In the genomic region with DNA sequence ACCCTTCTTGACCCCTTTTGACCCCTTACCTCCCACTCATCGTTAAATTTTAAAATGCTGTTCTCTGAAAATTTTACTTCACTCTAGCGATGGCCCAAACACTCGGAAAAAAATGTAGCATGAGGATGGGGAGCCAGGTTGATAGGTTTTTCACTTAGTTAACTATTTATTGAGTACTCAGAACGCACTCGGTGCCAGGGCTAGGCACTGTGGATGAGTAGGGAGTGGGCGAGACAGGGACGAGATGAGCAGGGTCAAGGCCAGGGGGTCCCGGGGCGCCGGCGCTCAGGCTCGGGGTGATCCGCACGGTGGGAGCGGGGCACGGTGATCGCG, we compare ENCODE assay signal across 8 cellular contexts. TPM values are rescaled to one million over a fixed set of nuclear protein-coding genes. Genes with fewer than 3 reads are reported as not detected.
DNase-seq lines count a peak whose midpoint lies in the region; ATAC-seq and TF ChIP-seq lines count a peak whose summit lies in the region.

No MANE protein-coding gene starts in this region.

- intact Hi-C loops in head of caudate nucleus (cut with DNase I) = loop anchor here (2.0 to 10.0 kb wide), 2 partner anchors 56 to 106 kb away; no protein-coding TSS in a partner anchor

- H3K9me3 ChIP-seq in liver (ENCODE audit: control insufficient read depth in 4 of 4, low read length in 3 of 4) = peaks cover 15 to 41% (median 31%) of the 10 kb centered on the region in 4 donors

- peaks cover 2 to 13% (median 8%) of the 10 kb centered on the region in 4 donors for H3K4me1 ChIP-seq in liver (ENCODE audit: control insufficient read depth in 4 of 4, insufficient read depth in 4 of 4, low read length in 3 of 4)

- peaks cover 46% of the 10 kb centered on the region for H3K36me3 Mint-ChIP-seq in activated naive CD4-positive, alpha-beta T cell treated with anti-CD3 and anti-CD28 coated beads, Interleukin-2, amount 50 U/mL, for 24 hours
- peaks cover 74% of the 10 kb centered on the region for H3K36me3 Mint-ChIP-seq in activated naive CD8-positive, alpha-beta T cell treated with anti-CD3 and anti-CD28 coated beads, Interleukin-2, amount 10 ng/mL, durations not matched to agents 7 days and 5 days
- peaks cover 62% of the 10 kb centered on the region for H3K36me3 Mint-ChIP-seq in type B pancreatic cell

- H3K27me3 Mint-ChIP-seq in activated naive CD4-positive, alpha-beta T cell treated with anti-CD3 and anti-CD28 coated beads, Interleukin-2, amount 50 U/mL, for 24 hours = no peaks in the 10 kb centered on the region
- no peaks in the 10 kb centered on the region for H3K27me3 Mint-ChIP-seq in activated naive CD8-positive, alpha-beta T cell treated with anti-CD3 and anti-CD28 coated beads, Interleukin-2, amount 10 ng/mL, durations not matched to agents 7 days and 5 days
- no peaks in the 10 kb centered on the region for H3K27me3 Mint-ChIP-seq in type B pancreatic cell

- under 1% methylated on average over 18 of the region's 18 CpGs for WGBS in liver

- H3K4me1 Mint-ChIP-seq in activated naive CD4-positive, alpha-beta T cell treated with anti-CD3 and anti-CD28 coated beads, Interleukin-2, amount 50 U/mL, for 24 hours = peaks cover 64% of the 10 kb centered on the region
- peaks cover 19% of the 10 kb centered on the region for H3K4me1 Mint-ChIP-seq in activated naive CD8-positive, alpha-beta T cell treated with anti-CD3 and anti-CD28 coated beads, Interleukin-2, amount 10 ng/mL, durations not matched to agents 7 days and 5 days
- H3K4me1 Mint-ChIP-seq in type B pancreatic cell (ENCODE audit: unreplicated experiment) = peaks cover 10% of the 10 kb centered on the region

- peak overlapping the region; percentile 51 to 72 for H3K9ac ChIP-seq in liver (ENCODE audit: low read depth in 1 of 2, low read length in 2 of 2)

- H3K27ac Mint-ChIP-seq in activated naive CD4-positive, alpha-beta T cell treated with anti-CD3 and anti-CD28 coated beads, Interleukin-2, amount 50 U/mL, for 24 hours = peak overlapping the region; percentile 32
- H3K27ac Mint-ChIP-seq in activated naive CD8-positive, alpha-beta T cell treated with anti-CD3 and anti-CD28 coated beads, Interleukin-2, amount 10 ng/mL, durations not matched to agents 7 days and 5 days = peak overlapping the region; percentile 90
- peak overlapping the region; percentile 91 for H3K27ac Mint-ChIP-seq in type B pancreatic cell

- TF ChIP-seq RAD21 in liver (IDR thresholded peaks at IDR 0.05) = no peak

- no peaks in the 10 kb centered on the region for H3K27me3 ChIP-seq in liver (ENCODE audit: control insufficient read depth in 4 of 4, insufficient read depth in 4 of 4, low read length in 3 of 4)

- POLR2A ChIA-PET in activated naive CD8-positive, alpha-beta T cell treated with anti-CD3 and anti-CD28 coated beads, Interleukin-2, amount 10 ng/mL, durations not matched to agents 7 days and 5 days (lab: Charles Lee) = interaction anchor here (0.7 to 2.9 kb wide), 19 partner anchors 9 to 250 kb away, joined by 3 to 42 read pairs (median 5); partner anchors contain the start of genes CLUAP1, NAA60, TIGD7 and ZNF200

- peak; percentile 46 for ATAC-seq in activated naive CD8-positive, alpha-beta T cell treated with anti-CD3 and anti-CD28 coated beads, Interleukin-2, amount 10 ng/mL, durations not matched to agents 7 days and 5 days (ENCODE audit: low read depth)
- no peak for ATAC-seq in GM21381 (IDR thresholded peaks at IDR 0.05; ENCODE audit: unreplicated experiment)
- no peak for ATAC-seq in GM18519 (IDR thresholded peaks at IDR 0.05; ENCODE audit: low FRiP score, unreplicated experiment)

- no peak for TF ChIP-seq CTCF in liver (IDR thresholded peaks at IDR 0.05; ENCODE audit: low read depth, low read length, missing input control)
- no peak for TF ChIP-seq CTCF in type B pancreatic cell (conservative IDR thresholded peaks at IDR 0.05)

- peaks cover 9% of the 10 kb centered on the region for H3K9me3 Mint-ChIP-seq in activated naive CD4-positive, alpha-beta T cell treated with anti-CD3 and anti-CD28 coated beads, Interleukin-2, amount 50 U/mL, for 24 hours
- peaks cover 34% of the 10 kb centered on the region for H3K9me3 Mint-ChIP-seq in activated naive CD8-positive, alpha-beta T cell treated with anti-CD3 and anti-CD28 coated beads, Interleukin-2, amount 10 ng/mL, durations not matched to agents 7 days and 5 days
- peaks cover 28% of the 10 kb centered on the region for H3K9me3 Mint-ChIP-seq in type B pancreatic cell

- peak overlapping the region; percentile 98 for H3K4me3 Mint-ChIP-seq in activated naive CD4-positive, alpha-beta T cell treated with anti-CD3 and anti-CD28 coated beads, Interleukin-2, amount 50 U/mL, for 24 hours
- peak overlapping the region; percentile 93 for H3K4me3 Mint-ChIP-seq in activated naive CD8-positive, alpha-beta T cell treated with anti-CD3 and anti-CD28 coated beads, Interleukin-2, amount 10 ng/mL, durations not matched to agents 7 days and 5 days
- H3K4me3 Mint-ChIP-seq in type B pancreatic cell = peak overlapping the region; percentile 95

- H3K27ac ChIP-seq in liver (ENCODE audit: low read depth in 1 of 2, low read length in 2 of 2) = peak overlapping the region; percentile 58 to 94

- H3K36me3 ChIP-seq in liver (ENCODE audit: control insufficient read depth in 4 of 4, insufficient read depth in 3 of 4, low read depth in 1 of 4, low read length in 3 of 4) = peaks cover 12 to 44% (median 42%) of the 10 kb centered on the region in 4 donors

- no peak for DNase-seq in activated naive CD4-positive, alpha-beta T cell (lab: John Stamatoyannopoulos, UW)
- DNase-seq in activated naive CD8-positive, alpha-beta T cell treated with anti-CD3 and anti-CD28 coated beads, Interleukin-2, amount 10 ng/mL, durations not matched to agents 7 days and 5 days = no peak
- DNase-seq in type B pancreatic cell (ENCODE audit: extremely low spot score, unreplicated experiment) = no peak
- DNase-seq in head of caudate nucleus = no peak

- peak overlapping the region; percentile 78 to 95 (median 79) for H3K4me3 ChIP-seq in liver (ENCODE audit: low read depth in 1 of 3, low read length in 3 of 3)

TF ChIP-seq in liver, 16 proteins besides CTCF, POLR2A, EP300 and RAD21 (continues in another document):
- TF ChIP-seq EGR1 (IDR thresholded peaks at IDR 0.05; ENCODE audit: low read depth in 2 of 2) (no peak), HNF4G (IDR thresholded peaks at IDR 0.05) (no peak), GABPA (IDR thresholded peaks at IDR 0.05 in 1 of 2, conservative IDR thresholded peaks at IDR 0.05 in 1 of 2) (no peak), HNF4A (conservative IDR thresholded peaks at IDR 0.05) (no peak), ZBTB33 (IDR thresholded peaks at IDR 0.05) (no peak), SP1 (IDR thresholded peaks at IDR 0.05) (no peak), RXRA (IDR thresholded peaks at IDR 0.05) (no peak), TAF1 (conservative IDR thresholded peaks at IDR 0.05) (no peak), JUND (IDR thresholded peaks at IDR 0.05) (no peak), FOXA2 (IDR thresholded peaks at IDR 0.05) (no peak), NR2F2 (IDR thresholded peaks at IDR 0.05) (no peak), YY1 (IDR thresholded peaks at IDR 0.05) (no peak)
- TF ChIP-seq, protein P1, sequence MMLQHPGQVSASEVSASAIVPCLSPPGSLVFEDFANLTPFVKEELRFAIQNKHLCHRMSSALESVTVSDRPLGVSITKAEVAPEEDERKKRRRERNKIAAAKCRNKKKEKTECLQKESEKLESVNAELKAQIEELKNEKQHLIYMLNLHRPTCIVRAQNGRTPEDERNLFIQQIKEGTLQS (IDR thresholded peaks at IDR 0.05) = no peak

RNA-seq across cellular contexts. Expression of gene ZSCAN32, which starts 0.4 kb away (rescaled TPM):
- 10 to 100 TPM; 20.5 to 22.5 TPM for total RNA-seq in activated naive CD8-positive, alpha-beta T cell treated with anti-CD3 and anti-CD28 coated beads, Interleukin-2, amount 10 ng/mL, durations not matched to agents 7 days and 5 days
- total RNA-seq in liver = 1 to 10 TPM; 6.1 to 7.7 TPM
- 1 to 10 TPM; 4.2 to 5.9 TPM for polyA plus RNA-seq in liver
- 12.4 and 15.0 TPM in 2 replicates for total RNA-seq in type B pancreatic cell (ENCODE audit: low replicate concordance)

RNA-seq across cellular contexts. Expression of gene ZNF174, which starts 0.6 kb away (rescaled TPM):
- total RNA-seq in activated naive CD8-positive, alpha-beta T cell treated with anti-CD3 and anti-CD28 coated beads, Interleukin-2, amount 10 ng/mL, durations not matched to agents 7 days and 5 days = 10 to 100 TPM; 15.5 to 16.0 TPM
- total RNA-seq in liver (1 to 10 TPM; 4.2 to 4.6 TPM), type B pancreatic cell (ENCODE audit: low replicate concordance) (10.8 and 14.9 TPM in 2 replicates)
- 1 to 10 TPM; 3.8 to 4.1 TPM for polyA plus RNA-seq in liver

RNA-seq across cellular contexts. Expression of gene ZNF597, which starts 42.9 kb away (rescaled TPM):
- total RNA-seq in activated naive CD8-positive, alpha-beta T cell treated with anti-CD3 and anti-CD28 coated beads, Interleukin-2, amount 10 ng/mL, durations not matched to agents 7 days and 5 days = 1 to 10 TPM; 3.6 to 4.2 TPM
- total RNA-seq in liver (1 to 10 TPM; 1.2 to 1.7 TPM), type B pancreatic cell (ENCODE audit: low replicate concordance) (1.4 and 2.2 TPM in 2 replicates)
- polyA plus RNA-seq in liver = under 1 TPM; 0.53 to 0.54 TPM

RNA-seq across cellular contexts. Expression of gene NAA60, which starts 43.1 kb away (rescaled TPM):
- total RNA-seq in activated naive CD8-positive, alpha-beta T cell treated with anti-CD3 and anti-CD28 coated beads, Interleukin-2, amount 10 ng/mL, durations not matched to agents 7 days and 5 days = 10 to 100 TPM; 54.0 to 54.6 TPM
- total RNA-seq in liver = 10 to 100 TPM; 11.3 to 21.3 TPM
- 10 to 100 TPM; 29.9 to 41.3 TPM for polyA plus RNA-seq in liver
- total RNA-seq in type B pancreatic cell (ENCODE audit: low replicate concordance) = 41.1 and 51.1 TPM in 2 replicates

RNA-seq across cellular contexts. Expression of gene OR2C1, which starts 44.7 kb away (rescaled TPM):
- not detected for total RNA-seq in activated naive CD8-positive, alpha-beta T cell treated with anti-CD3 and anti-CD28 coated beads, Interleukin-2, amount 10 ng/mL, durations not matched to agents 7 days and 5 days
- total RNA-seq in liver = under 1 TPM; 0.08 to 0.19 TPM
- not detected for polyA plus RNA-seq in liver
- total RNA-seq in type B pancreatic cell (ENCODE audit: low replicate concordance) = 0.22 TPM in 1 of 2 replicates, not detected in the other

Comparison
In these comparisons a context has a peak if more than half of its experiments do, and no peak if none do; other contexts are left out.
1. H3K27ac Mint-ChIP-seq: peak in every context shown above with its lines; median percentile 91 in type B pancreatic cell; 90 in activated naive CD8-positive, alpha-beta T cell treated with anti-CD3 and anti-CD28 coated beads, Interleukin-2, amount 10 ng/mL, durations not matched to agents 7 days and 5 days; 32 in activated naive CD4-positive, alpha-beta T cell treated with anti-CD3 and anti-CD28 coated beads, Interleukin-2, amount 50 U/mL, for 24 hours.